In the genomic region with DNA sequence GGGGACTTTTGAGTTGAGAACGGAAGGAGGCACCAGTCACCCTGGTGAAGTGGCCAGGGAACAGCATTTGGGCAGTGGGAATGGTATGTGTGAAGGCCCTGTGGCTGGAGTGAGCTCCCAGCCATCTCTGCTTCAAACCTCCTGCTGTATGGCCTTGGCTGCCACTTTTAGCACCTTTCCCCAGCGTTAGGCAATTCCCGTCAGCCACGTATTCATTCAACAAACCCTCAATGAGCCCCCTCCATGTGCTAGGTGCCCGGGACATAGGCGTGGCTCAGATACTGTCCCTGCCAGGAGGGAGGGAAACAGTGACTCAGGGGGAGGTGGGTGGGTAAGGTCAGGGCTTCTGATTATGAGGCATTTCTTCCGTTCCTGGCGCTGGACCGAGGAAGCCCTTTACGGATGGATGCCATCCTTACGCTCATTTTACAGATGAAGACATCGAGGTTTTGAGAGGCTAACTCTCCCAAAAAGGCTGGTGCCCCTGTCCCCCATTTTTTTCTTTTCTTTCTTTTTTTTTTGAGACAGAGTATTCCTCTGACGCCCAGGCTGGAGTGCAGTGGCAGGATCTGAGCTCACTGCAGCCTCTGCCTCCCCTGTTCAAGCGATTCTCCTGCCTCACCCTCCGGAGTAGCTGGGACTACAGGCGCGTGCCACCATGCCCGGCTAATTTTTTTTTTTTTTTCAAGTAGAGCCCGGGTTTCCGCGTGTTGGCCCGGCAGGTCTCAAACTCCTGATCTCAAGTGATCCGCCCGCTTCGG, we compare ENCODE assay signal across 10 cellular contexts. TPM values are rescaled to one million over a fixed set of nuclear protein-coding genes. Genes with fewer than 3 reads are reported as not detected.
DNase-seq lines count a peak whose midpoint lies in the region; ATAC-seq and TF ChIP-seq lines count a peak whose summit lies in the region.
"Had no signal": no experiment of that assay in that cellular context is flagged by ENCODE, and none has a peak within 500 bp of the region (broad histone marks: within the 10 kb centered on the region; RNA-seq: fewer than 3 reads in every experiment).

No MANE protein-coding gene starts in this region.

- 78% methylated on average over 25 of the region's 25 CpGs for WGBS in suprapubic skin

- ATAC-seq in GM19035 (IDR thresholded peaks at IDR 0.05; ENCODE audit: unreplicated experiment), result no peak

- H3K4me3 ChIP-seq in fibroblast of mammary gland (ENCODE audit: control insufficient read depth, low read depth, low read length) (peak overlapping the region; percentile 4), suprapubic skin (peak overlapping the region; percentile 50)

- peaks cover 14% of the 10 kb centered on the region for H3K4me1 ChIP-seq in suprapubic skin

- H3K9me3 ChIP-seq in suprapubic skin, result no peaks in the 10 kb centered on the region

- H3K27ac ChIP-seq in VCaP, result 0 out of 2 replicates have a peak overlapping the region, but pooled peaks have one; percentile 5
- peak overlapping the region; percentile 60 for H3K27ac ChIP-seq in suprapubic skin

- no peaks in the 10 kb centered on the region for H3K27me3 ChIP-seq in suprapubic skin

- peak; percentile 19 for DNase-seq in activated CD8-positive, alpha-beta memory T cell treated with anti-CD3 and anti-CD28 coated beads, Interleukin-2, amount 50 U/mL, for 4 hours
- no peak for DNase-seq in activated CD8-positive, alpha-beta memory T cell treated with anti-CD3 and anti-CD28 coated beads for 24 hours
- DNase-seq in fibroblast of mammary gland (ENCODE audit: low read depth), result peak; percentile 85
- DNase-seq in suprapubic skin (ENCODE audit: low spot score in 2 of 2), result peak in 1 of 2 donors; percentile 74
- no peak for DNase-seq in OCI-M1 (lab: John Stamatoyannopoulos, UW)
- no peak for DNase-seq in NCI-H1436 treated with DMSO at 0.1 percent for 48 hours (lab: John Stamatoyannopoulos, UW)
- DNase-seq: C1 segment of cervical spinal cord, NCI-H2107 had no signal

- no peak for TF ChIP-seq EP300 in suprapubic skin (IDR thresholded peaks at IDR 0.05)

- H3K36me3 ChIP-seq in suprapubic skin, result peaks cover 24% of the 10 kb centered on the region

- TF ChIP-seq CTCF in VCaP (conservative IDR thresholded peaks at IDR 0.05) (no peak), fibroblast of mammary gland (conservative IDR thresholded peaks at IDR 0.05; ENCODE audit: control insufficient read depth, insufficient read depth, low read depth, low read length) (no peak), suprapubic skin (IDR thresholded peaks at IDR 0.05) (no peak)

- no peak for TF ChIP-seq POLR2A in suprapubic skin (IDR thresholded peaks at IDR 0.05)

RNA-seq across cellular contexts. Expression of a gene that starts 37.5 kb away (rescaled TPM):
- 10 to 100 TPM; 18.8 to 39.5 (median 26.0) TPM for total RNA-seq in suprapubic skin

Comparison
In these comparisons a context has a peak if more than half of its experiments do, and no peak if none do; other contexts are left out.
1. DNase-seq: peak in activated CD8-positive, alpha-beta memory T cell treated with anti-CD3 and anti-CD28 coated beads, Interleukin-2, amount 50 U/mL, for 4 hours (single experiment) and fibroblast of mammary gland (single experiment); none in activated CD8-positive, alpha-beta memory T cell treated with anti-CD3 and anti-CD28 coated beads for 24 hours (single experiment), OCI-M1 (single experiment) and NCI-H1436 treated with DMSO at 0.1 percent for 48 hours (single experiment).